ENCODE assay signal across 10 cellular contexts in the genomic region with DNA sequence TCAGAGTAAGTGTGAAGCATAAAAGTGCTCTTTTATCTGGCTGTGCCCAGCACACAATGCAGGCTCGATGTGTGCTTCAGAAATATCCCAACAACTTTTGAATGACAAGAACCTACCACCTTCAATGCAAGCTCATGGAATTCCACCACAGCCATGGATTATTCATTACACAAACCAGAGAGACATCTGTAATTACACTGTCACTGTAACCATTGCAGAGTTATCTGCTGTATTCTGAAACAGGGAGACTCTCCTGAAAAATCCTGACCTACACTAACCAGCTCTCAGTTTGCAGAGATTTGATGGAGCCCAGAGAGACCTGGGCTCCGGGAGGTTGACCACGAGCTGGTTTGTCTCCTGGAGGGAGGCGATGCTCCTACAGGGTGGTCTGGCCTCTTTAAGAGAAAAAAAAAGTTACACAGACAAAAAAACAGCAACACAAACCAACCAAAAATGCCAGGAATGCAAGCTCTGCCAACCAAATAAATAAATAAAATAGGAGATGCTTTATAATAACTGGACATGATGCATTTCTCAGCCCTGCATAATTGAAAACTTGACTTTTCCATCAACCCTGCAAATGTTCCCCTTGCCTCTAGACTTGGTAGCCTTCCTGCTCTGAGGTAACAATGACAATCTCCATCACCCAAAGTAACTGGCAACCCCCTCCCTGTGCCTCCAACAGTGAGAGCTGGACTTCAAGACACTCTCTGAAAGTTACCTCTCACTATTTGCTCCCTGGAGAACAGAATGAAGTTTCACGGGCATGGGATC.
DNase-seq lines count a peak whose midpoint lies in the region; ATAC-seq, FAIRE-seq and TF ChIP-seq lines count a peak whose summit lies in the region.
"Had no signal": no experiment of that assay in that cellular context is flagged by ENCODE, and none has a peak within 500 bp of the region (broad histone marks: within the 10 kb centered on the region; RNA-seq: fewer than 3 reads in every experiment).

No MANE protein-coding gene starts in this region.

- no peak overlapping the region for H2AFZ ChIP-seq in HepG2 (ENCODE audit: low read length)

- H3K27me3 ChIP-seq in liver (ENCODE audit: control insufficient read depth in 4 of 4, insufficient read depth in 4 of 4, low read length in 3 of 4) (no peaks in the 10 kb centered on the region), HepG2 (ENCODE audit: control insufficient read depth in 1 of 2, insufficient read depth in 2 of 2, low read length in 2 of 2) (peaks cover 0 to 5% of the 10 kb centered on the region in 2 experiments; a peak in 3 of 5 replicates)

- H3K4me1 ChIP-seq in liver (ENCODE audit: control insufficient read depth in 4 of 4, insufficient read depth in 4 of 4, low read length in 3 of 4) (peaks cover 0 to 8% (median 3%) of the 10 kb centered on the region in 4 donors), HepG2 (ENCODE audit: insufficient read depth, low read length) (peaks cover 3% of the 10 kb centered on the region)

- no peak for DNase-seq in HepG2 (ENCODE audit: low spot score)
- DNase-seq in activated naive CD8-positive, alpha-beta T cell treated with anti-CD3 and anti-CD28 coated beads, Interleukin-2, amount 50 U/mL, for 24 hours = no peak
- DNase-seq in memory B cell (ENCODE audit: low spot score in 2 of 2) = no peak
- no peak for DNase-seq in NCI-H2081 treated with DMSO at 0.1 percent for 48 hours (lab: John Stamatoyannopoulos, UW)
- DNase-seq in T1000 (lab: John Stamatoyannopoulos, UW) = no peak
- DNase-seq: SHP77 had no signal

- TF ChIP-seq EP300 in HepG2 (IDR thresholded peaks at IDR 0.05; ENCODE audit: low read depth in 2 of 2, low read length in 2 of 2) (no peak), HepG2 (CRISPR knock-in tag; IDR thresholded peaks at IDR 0.05; ENCODE audit: borderline replicate concordance) (no peak)

- no peaks in the 10 kb centered on the region for H4K20me1 ChIP-seq in HepG2 (ENCODE audit: insufficient read depth, low read length)

- intact Hi-C loops in HepG2 (cut with micrococcal nuclease; ENCODE audit: unreplicated experiment) = no loop called here

- H3K4me2 ChIP-seq in HepG2 (ENCODE audit: low read depth, low read length) = no peak overlapping the region

- H3K4me3 ChIP-seq in liver (ENCODE audit: low read depth in 1 of 3, low read length in 3 of 3) (peak overlapping the region in 2 of 3 donors; percentile 13 to 39), HepG2 (replicated peaks in 1 of 3; ENCODE audit: insufficient read depth in 1 of 3, low read depth in 2 of 3, low read length in 3 of 3) (no peak overlapping the region)

- H3K9ac ChIP-seq in liver (ENCODE audit: low read depth in 1 of 2, low read length in 2 of 2) (peak overlapping the region in 1 of 2 donors; percentile 65), HepG2 (ENCODE audit: insufficient read depth, low read depth, low read length) (no peak overlapping the region)

- 72% methylated on average over 5 of the region's 5 CpGs for WGBS in liver
- WGBS in HepG2 (ENCODE audit: low lambda C conversion rate) = 21% methylated on average over 5 of the region's 5 CpGs

- CTCF ChIA-PET in HepG2 (lab: Yijun Ruan, JAX; ENCODE audit: low intra/inter-chr PET ratio, low total read pairs) = no interaction called here

- no peaks in the 10 kb centered on the region for H3K9me3 Mint-ChIP-seq in activated naive CD8-positive, alpha-beta T cell treated with anti-CD3 and anti-CD28 coated beads, Interleukin-2, amount 50 U/mL, for 24 hours
- H3K9me3 Mint-ChIP-seq in memory B cell = no peaks in the 10 kb centered on the region

- TF ChIP-seq RAD21 in liver (IDR thresholded peaks at IDR 0.05) (no peak), HepG2 (CRISPR knock-in tag; IDR thresholded peaks at IDR 0.05) (no peak)

- ATAC-seq in HepG2 (no peak), memory B cell (ENCODE audit: low read depth) (no peak), HG03196 (IDR thresholded peaks at IDR 0.05; ENCODE audit: unreplicated experiment) (no peak), HG03457 (IDR thresholded peaks at IDR 0.05; ENCODE audit: unreplicated experiment) (no peak)
- no peak for ATAC-seq in activated naive CD8-positive, alpha-beta T cell treated with anti-CD3 and anti-CD28 coated beads, Interleukin-2, amount 50 U/mL, for 24 hours

- no peaks in the 10 kb centered on the region for H3K9me3 ChIP-seq in liver (ENCODE audit: control insufficient read depth in 4 of 4, low read length in 3 of 4)
- H3K9me3 ChIP-seq in HepG2 (ENCODE audit: low read length) = no peaks in the 10 kb centered on the region

- H3K4me3 Mint-ChIP-seq in activated naive CD8-positive, alpha-beta T cell treated with anti-CD3 and anti-CD28 coated beads, Interleukin-2, amount 50 U/mL, for 24 hours = peak overlapping the region; percentile 95
- peak overlapping the region; percentile 99 for H3K4me3 Mint-ChIP-seq in memory B cell

- peaks cover 60% of the 10 kb centered on the region for H3K4me1 Mint-ChIP-seq in activated naive CD8-positive, alpha-beta T cell treated with anti-CD3 and anti-CD28 coated beads, Interleukin-2, amount 50 U/mL, for 24 hours
- H3K4me1 Mint-ChIP-seq in memory B cell = peaks cover 61% of the 10 kb centered on the region

- peak overlapping the region; percentile 100 for H3K27ac Mint-ChIP-seq in activated naive CD8-positive, alpha-beta T cell treated with anti-CD3 and anti-CD28 coated beads, Interleukin-2, amount 50 U/mL, for 24 hours
- H3K27ac Mint-ChIP-seq in memory B cell = peak overlapping the region; percentile 94

- no peak for TF ChIP-seq POLR2A in HepG2 (IDR thresholded peaks at IDR 0.05; ENCODE audit: insufficient read depth in 1 of 2, low read depth in 2 of 2, low read length in 2 of 2)

- TF ChIP-seq CTCF in liver (IDR thresholded peaks at IDR 0.05; ENCODE audit: low read depth, low read length, missing input control) = no peak
- TF ChIP-seq CTCF in HepG2 (CRISPR knock-in tag; IDR thresholded peaks at IDR 0.05) = no peak

- H3K27ac ChIP-seq in liver (ENCODE audit: low read depth in 1 of 2, low read length in 2 of 2) (peak overlapping the region; percentile 64 to 94), HepG2 (ENCODE audit: extremely low read length, insufficient read depth, low read length) (no peak overlapping the region)

- no TSS peak for BruUV-seq in HepG2 (replicated peaks; lab: Mats Ljungman, UMichigan)

- no peak for FAIRE-seq in HepG2 (lab: Jason Lieb, UNC)
- FAIRE-seq: G401.6 had no signal

- peaks cover 85% of the 10 kb centered on the region for H3K36me3 Mint-ChIP-seq in activated naive CD8-positive, alpha-beta T cell treated with anti-CD3 and anti-CD28 coated beads, Interleukin-2, amount 50 U/mL, for 24 hours (ENCODE audit: low read depth)
- H3K36me3 Mint-ChIP-seq in memory B cell = peaks cover 31% of the 10 kb centered on the region

- no peaks in the 10 kb centered on the region for H3K27me3 Mint-ChIP-seq in activated naive CD8-positive, alpha-beta T cell treated with anti-CD3 and anti-CD28 coated beads, Interleukin-2, amount 50 U/mL, for 24 hours
- no peaks in the 10 kb centered on the region for H3K27me3 Mint-ChIP-seq in memory B cell

- H3K36me3 ChIP-seq in liver (ENCODE audit: control insufficient read depth in 4 of 4, insufficient read depth in 3 of 4, low read depth in 1 of 4, low read length in 3 of 4) (no peaks in the 10 kb centered on the region), HepG2 (replicated peaks in 1 of 2; ENCODE audit: control insufficient read depth in 1 of 2, insufficient read depth in 2 of 2, low read length in 2 of 2) (no peaks in the 10 kb centered on the region)

- in situ Hi-C loops in HepG2 (cut with HindIII; ENCODE audit: extremely low pct_ligation_motif_present, low pct_unique_long_range_greater_than_20kb) = no loop called here

- H3K79me2 ChIP-seq in HepG2 (ENCODE audit: insufficient read depth, low read length) = no peaks in the 10 kb centered on the region

- POLR2A ChIA-PET in HepG2 (lab: Yijun Ruan, JAX) = no interaction called here

TF ChIP-seq in liver, 16 proteins besides CTCF, POLR2A, EP300 and RAD21:
- TF ChIP-seq SP1 (IDR thresholded peaks at IDR 0.05) = no peak

TF ChIP-seq in HepG2, 621 proteins besides CTCF, POLR2A, EP300 and RAD21:
- TF ChIP-seq, protein P1, sequence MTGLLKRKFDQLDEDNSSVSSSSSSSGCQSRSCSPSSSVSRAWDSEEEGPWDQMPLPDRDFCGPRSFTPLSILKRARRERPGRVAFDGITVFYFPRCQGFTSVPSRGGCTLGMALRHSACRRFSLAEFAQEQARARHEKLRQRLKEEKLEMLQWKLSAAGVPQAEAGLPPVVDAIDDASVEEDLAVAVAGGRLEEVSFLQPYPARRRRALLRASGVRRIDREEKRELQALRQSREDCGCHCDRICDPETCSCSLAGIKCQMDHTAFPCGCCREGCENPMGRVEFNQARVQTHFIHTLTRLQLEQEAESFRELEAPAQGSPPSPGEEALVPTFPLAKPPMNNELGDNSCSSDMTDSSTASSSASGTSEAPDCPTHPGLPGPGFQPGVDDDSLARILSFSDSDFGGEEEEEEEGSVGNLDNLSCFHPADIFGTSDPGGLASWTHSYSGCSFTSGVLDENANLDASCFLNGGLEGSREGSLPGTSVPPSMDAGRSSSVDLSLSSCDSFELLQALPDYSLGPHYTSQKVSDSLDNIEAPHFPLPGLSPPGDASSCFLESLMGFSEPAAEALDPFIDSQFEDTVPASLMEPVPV (CRISPR knock-in tag; IDR thresholded peaks at IDR 0.05) = no peak

Comparison
In these comparisons a context has a peak if more than half of its experiments do, and no peak if none do; other contexts are left out.
1. H3K4me3 ChIP-seq: peak in liver (2 of 3); none in HepG2 (0 of 3).